ENCODE assay signal across 8 cellular contexts in the genomic region with DNA sequence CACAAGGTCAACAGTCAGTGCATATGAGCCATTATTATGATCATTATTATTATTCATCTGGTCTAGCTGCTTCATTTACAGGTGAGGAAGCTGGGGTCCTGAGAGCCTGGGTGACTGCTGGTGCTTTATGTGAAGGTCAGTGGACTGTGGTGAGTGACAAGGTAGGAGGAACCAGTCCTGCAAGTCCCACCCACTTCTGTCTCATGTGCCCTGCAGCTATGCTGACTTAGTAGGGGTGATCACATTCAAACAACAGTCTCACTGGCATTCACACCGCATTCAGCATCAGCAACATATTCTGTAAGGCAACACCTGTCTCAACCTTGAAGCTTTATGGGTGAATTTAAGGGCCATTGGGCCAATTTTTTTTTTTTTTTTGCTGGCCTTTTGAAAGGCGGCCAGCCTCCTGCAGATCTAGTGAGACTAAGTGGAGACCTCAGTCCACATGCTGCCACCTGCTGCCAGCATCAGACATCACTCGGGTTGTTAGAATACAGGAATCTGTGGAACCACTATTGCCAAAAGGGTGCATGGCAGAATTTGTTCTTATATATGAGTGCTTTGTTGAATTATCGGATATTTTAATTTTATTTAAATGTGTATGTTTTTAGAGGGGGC.
DNase-seq lines count a peak whose midpoint lies in the region; ATAC-seq lines count a peak whose summit lies in the region.

No MANE protein-coding gene starts in this region.

- ATAC-seq in HG02885 (IDR thresholded peaks at IDR 0.05; ENCODE audit: poor library complexity, unreplicated experiment) (peak; percentile 50), GM21528 (IDR thresholded peaks at IDR 0.05; ENCODE audit: low FRiP score, unreplicated experiment) (no peak), HG03025 (IDR thresholded peaks at IDR 0.05; ENCODE audit: low FRiP score, unreplicated experiment) (no peak)

- DNase-seq in DMS153 treated with DMSO at 0.1 percent for 48 hours (lab: John Stamatoyannopoulos, UW; ENCODE audit: unreplicated experiment) (peak; percentile 52), NOMO-1 treated with dmso at 0.1 percent for 144 hours (lab: John Stamatoyannopoulos, UW; ENCODE audit: unreplicated experiment) (peak; percentile 45), amygdala (lab: John Stamatoyannopoulos, UW) (peak in 38 of 56 donors; percentile 1 to 74 (median 33)), kidney tubule cell (ENCODE audit: low spot score) (peak; percentile 63), superior temporal gyrus (ENCODE audit: extremely low spot score) (peak; percentile 77)
